In genomic region chr11:111766834-111767142, GRCh38 we compare ENCODE assay signal across 8 cellular contexts. TPM values are rescaled to one million over a fixed set of nuclear protein-coding genes. Genes with fewer than 3 reads are reported as not detected.
DNase-seq lines count a peak whose midpoint lies in the region; ATAC-seq and TF ChIP-seq lines count a peak whose summit lies in the region.

No MANE protein-coding gene starts in this region.

- peak overlapping the region; percentile 91 for H3K4me3 Mint-ChIP-seq in T-helper 2 cell treated with Interferon-gamma antibody and Interleukin-4, amounts not matched to agents 5 μg/mL and 100 μg/mL, for 36 hours

- no peak for TF ChIP-seq CTCF in PC-9 (conservative IDR thresholded peaks at IDR 0.05)
- no peak for TF ChIP-seq CTCF in ovary (IDR thresholded peaks at IDR 0.05)

- CTCF ChIA-PET in PC-9 (lab: Charles Lee): interaction anchor here (1.6 kb wide), 1 partner anchor 75 kb away, joined by 4 read pairs; no protein-coding TSS in a partner anchor

- no peaks in the 10 kb centered on the region for H3K9me2 ChIP-seq in PC-9 (ENCODE audit: insufficient read depth)

- peak overlapping the region; percentile 83 for H3K27ac ChIP-seq in PC-9
- H3K27ac ChIP-seq in esophagus (ENCODE audit: low read depth in 2 of 2, low read length in 1 of 2): peak overlapping the region; percentile 93 to 94
- peak overlapping the region; percentile 5 to 89 for H3K27ac ChIP-seq in ovary

- H3K4me1 ChIP-seq in PC-9 (replicated peaks; ENCODE audit: insufficient read depth) (peaks cover 27% of the 10 kb centered on the region), esophagus (ENCODE audit: control insufficient read depth in 2 of 2, insufficient read depth in 2 of 2, low read length in 1 of 2) (no peaks in the 10 kb centered on the region), ovary (ENCODE audit: insufficient read depth) (peaks cover 6% of the 10 kb centered on the region)

- H2AFZ ChIP-seq in PC-9: peak overlapping the region; percentile 93

- H3K36me3 ChIP-seq in PC-9 (ENCODE audit: low read depth) (peaks cover 19% of the 10 kb centered on the region), esophagus (ENCODE audit: control insufficient read depth in 2 of 2, insufficient read depth in 2 of 2, low read length in 1 of 2) (peaks cover 0 to 3% of the 10 kb centered on the region in 2 donors), ovary (no peaks in the 10 kb centered on the region)

- no peaks in the 10 kb centered on the region for H3K27me3 Mint-ChIP-seq in T-helper 2 cell treated with Interferon-gamma antibody and Interleukin-4, amounts not matched to agents 5 μg/mL and 100 μg/mL, for 36 hours (ENCODE audit: low read depth)

- H3K4me3 ChIP-seq in PC-9 (peak overlapping the region; percentile 66), esophagus (ENCODE audit: low read depth in 1 of 2, low read length in 2 of 2) (peak overlapping the region; percentile 47 to 90), ovary (peak overlapping the region; percentile 64)

- 4% methylated on average over 7 of the region's 7 CpGs for WGBS in esophagus, 2 donors
- WGBS in ovary, 3 donors: 0 to 2% (median 1%) methylated on average over 7 of the region's 7 CpGs

- intact Hi-C loops in PC-9 (cut with micrococcal nuclease; ENCODE audit: unreplicated experiment) (no loop called here), ovary (cut with DNase I) (loop anchor here in 1 of 4 donors (5.0 kb wide), 1 partner anchor 164 kb away; the partner anchor contains the start of gene SIK2)

- POLR2A ChIA-PET in PC-9 (lab: Charles Lee; ENCODE audit: unreplicated experiment): no interaction called here

- H3K9me3 ChIP-seq in PC-9 (ENCODE audit: insufficient read depth, low read depth) (no peaks in the 10 kb centered on the region), esophagus (ENCODE audit: control insufficient read depth in 2 of 2, insufficient read depth in 1 of 2, low read depth in 1 of 2, low read length in 1 of 2) (no peaks in the 10 kb centered on the region), ovary (no peaks in the 10 kb centered on the region)

- no peak for TF ChIP-seq EP300 in ovary (IDR thresholded peaks at IDR 0.05)

- H3F3A ChIP-seq in PC-9 (ENCODE audit: insufficient read depth, low read depth): peaks cover 12% of the 10 kb centered on the region

- peaks cover 28% of the 10 kb centered on the region for H3K36me3 Mint-ChIP-seq in T-helper 2 cell treated with Interferon-gamma antibody and Interleukin-4, amounts not matched to agents 5 μg/mL and 100 μg/mL, for 36 hours (ENCODE audit: low read depth)

- H4K20me1 ChIP-seq in PC-9 (ENCODE audit: insufficient read depth): 0 out of 2 replicates have a peak, but pooled peaks cover 8% of the 10 kb centered on the region

- peaks cover 38% of the 10 kb centered on the region for H3K79me2 ChIP-seq in PC-9 (ENCODE audit: low read depth)

- ATAC-seq in HG02623 (IDR thresholded peaks at IDR 0.05; ENCODE audit: unreplicated experiment): no peak

- H3K27me3 ChIP-seq in PC-9 (ENCODE audit: insufficient read depth, low read depth): no peaks in the 10 kb centered on the region
- no peaks in the 10 kb centered on the region for H3K27me3 ChIP-seq in esophagus (ENCODE audit: control insufficient read depth in 1 of 2, insufficient read depth in 2 of 2, low read length in 2 of 2)
- no peaks in the 10 kb centered on the region for H3K27me3 ChIP-seq in ovary

- peaks cover 25% of the 10 kb centered on the region for H3K4me1 Mint-ChIP-seq in T-helper 2 cell treated with Interferon-gamma antibody and Interleukin-4, amounts not matched to agents 5 μg/mL and 100 μg/mL, for 36 hours (ENCODE audit: low read depth)

- H3K9me3 Mint-ChIP-seq in T-helper 2 cell treated with Interferon-gamma antibody and Interleukin-4, amounts not matched to agents 5 μg/mL and 100 μg/mL, for 36 hours: no peaks in the 10 kb centered on the region

- no peak for TF ChIP-seq POLR2A in ovary (IDR thresholded peaks at IDR 0.05)

- H3K4me2 ChIP-seq in PC-9: peak overlapping the region; percentile 91

- BruUV-seq in PC-9 (replicated peaks; lab: Mats Ljungman, UMichigan): no TSS peak

- DNase-seq in T-helper 2 cell treated with Interferon-gamma antibody and Interleukin-4, amounts not matched to agents 5 μg/mL and 100 μg/mL, for 36 hours (ENCODE audit: low spot score): no peak
- DNase-seq in T-helper 2 cell (no peak), PC-9 (no peak), ovary (no peak), Kasumi-1 (lab: John Stamatoyannopoulos, UW) (no peak)
- DNase-seq in stimulated activated CD4-positive, alpha-beta T cell treated with anti-CD3 and anti-CD28 coated beads, Interleukin-1b, Interleukin-23, amount 100 ng/mL, for 48 hours: no peak

- H3K27ac Mint-ChIP-seq in T-helper 2 cell treated with Interferon-gamma antibody and Interleukin-4, amounts not matched to agents 5 μg/mL and 100 μg/mL, for 36 hours: peak overlapping the region; percentile 90

RNA-seq across cellular contexts. Expression of gene PPP2R1B, which starts 0.6 kb away (rescaled TPM):
- 28.9 and 36.4 TPM in 2 replicates for total RNA-seq in PC-9 (2021)
- 1 to 10 TPM; 6.3 to 9.5 TPM for polyA plus RNA-seq in esophagus
- 10 to 100 TPM; 17.3 to 36.4 (median 25.9) TPM for total RNA-seq in ovary
- 10 to 100 TPM in 1 of 2 donors, 1 to 10 TPM in 1; 9.8 to 20.4 TPM for polyA plus RNA-seq in ovary
